ENCODE assay signal across 8 cellular contexts in genomic region chr14:75003250-75004027, GRCh38. TPM values are rescaled to one million over a fixed set of nuclear protein-coding genes. Genes with fewer than 3 reads are reported as not detected.
DNase-seq lines count a peak whose midpoint lies in the region; ATAC-seq and TF ChIP-seq lines count a peak whose summit lies in the region.

No MANE protein-coding gene starts in this region.

- ATAC-seq in gastroesophageal sphincter (peak; percentile 4), HG03159 (IDR thresholded peaks at IDR 0.05; ENCODE audit: unreplicated experiment) (no peak)

- TF ChIP-seq POLR2A in gastroesophageal sphincter (IDR thresholded peaks at IDR 0.05), result no peak

- H3K9me3 ChIP-seq in gastroesophageal sphincter, result no peaks in the 10 kb centered on the region
- H3K9me3 ChIP-seq in skeletal muscle tissue (ENCODE audit: control insufficient read depth in 3 of 3, low read length in 3 of 3), result no peaks in the 10 kb centered on the region

- 21 to 42% methylated on average over 2 of the region's 18 CpGs for WGBS in gastroesophageal sphincter (ENCODE audit: low coverage in 1 of 2), 2 donors

- TF ChIP-seq CTCF in VCaP (conservative IDR thresholded peaks at IDR 0.05) (no peak), gastroesophageal sphincter (IDR thresholded peaks at IDR 0.05) (no peak)

- H3K27ac ChIP-seq in VCaP, result peak overlapping the region; percentile 75
- H3K27ac ChIP-seq in gastroesophageal sphincter, result peak overlapping the region; percentile 30 to 91 (median 88)
- H3K27ac ChIP-seq in skeletal muscle tissue (ENCODE audit: low read depth, low read length), result peak overlapping the region; percentile 88

- H3K4me3 ChIP-seq in gastroesophageal sphincter (peak overlapping the region; percentile 59 to 77), skeletal muscle tissue (ENCODE audit: low read length in 3 of 3) (peak overlapping the region; percentile 93 to 99 (median 99))

- peak; percentile 39 for DNase-seq in DMS53 (lab: John Stamatoyannopoulos, UW)
- no peak for DNase-seq in DMS53 treated with DMSO at 0.1 percent for 48 hours (lab: John Stamatoyannopoulos, UW; ENCODE audit: unreplicated experiment)
- DNase-seq in NOMO-1 treated with DMSO at 0.1 percent for 48 hours (lab: John Stamatoyannopoulos, UW; ENCODE audit: unreplicated experiment), result no peak
- no peak for DNase-seq in NCI-H526 (lab: John Stamatoyannopoulos, UW)

- H3K27me3 ChIP-seq in gastroesophageal sphincter, result no peaks in the 10 kb centered on the region
- H3K27me3 ChIP-seq in skeletal muscle tissue (ENCODE audit: control insufficient read depth in 3 of 3, insufficient read depth in 3 of 3, low read length in 3 of 3), result no peaks in the 10 kb centered on the region

- H3K4me1 ChIP-seq in gastroesophageal sphincter (peaks cover 0 to 31% (median 11%) of the 10 kb centered on the region in 3 donors), skeletal muscle tissue (ENCODE audit: control insufficient read depth in 3 of 3, insufficient read depth in 3 of 3, low read length in 3 of 3) (peaks cover 14 to 17% (median 15%) of the 10 kb centered on the region in 3 donors)

- H3K36me3 ChIP-seq in gastroesophageal sphincter (peaks cover 0 to 40% of the 10 kb centered on the region in 2 donors), skeletal muscle tissue (ENCODE audit: control insufficient read depth in 3 of 3, insufficient read depth in 3 of 3, low read length in 3 of 3) (peaks cover 26 to 32% (median 29%) of the 10 kb centered on the region in 3 donors)

- peak overlapping the region; percentile 95 to 97 (median 96) for H3K9ac ChIP-seq in skeletal muscle tissue (ENCODE audit: low read depth in 1 of 3, low read length in 3 of 3)

- no peak for TF ChIP-seq EP300 in gastroesophageal sphincter (IDR thresholded peaks at IDR 0.05)

RNA-seq across cellular contexts. Expression of gene EIF2B2, which starts 0.7 kb away (rescaled TPM):
- total RNA-seq in gastroesophageal sphincter, result 10 to 100 TPM; 28.1 to 56.2 (median 36.6) TPM
- 18.8 TPM for total RNA-seq in skeletal muscle tissue

RNA-seq across cellular contexts. Expression of gene MLH3, which starts 47.8 kb away (rescaled TPM):
- 10 to 100 TPM; 29.0 to 76.1 (median 32.2) TPM for total RNA-seq in gastroesophageal sphincter
- 48.0 TPM for total RNA-seq in skeletal muscle tissue

RNA-seq across cellular contexts. Expression of gene PGF, which starts 48.0 kb away (rescaled TPM):
- total RNA-seq in gastroesophageal sphincter (10 to 100 TPM; 11.2 to 21.0 (median 16.5) TPM), skeletal muscle tissue (8.9 TPM)
